Comparison of ENCODE assay signal across 8 cellular contexts in genomic region chr3:179432021-179432420, GRCh38. TPM values are rescaled to one million over a fixed set of nuclear protein-coding genes. Genes with fewer than 3 reads are reported as not detected.
DNase-seq lines count a peak whose midpoint lies in the region; ATAC-seq, FAIRE-seq and TF ChIP-seq lines count a peak whose summit lies in the region.

No MANE protein-coding gene starts in this region.

- DNase-seq in GDM1 (lab: John Stamatoyannopoulos, UW) = peak; percentile 26
- peak; percentile 46 for DNase-seq in KG1 (lab: John Stamatoyannopoulos, UW)
- peak; percentile 76 for DNase-seq in foreskin melanocyte
- DNase-seq in SHP77 treated with DMSO at 0.1 percent for 48 hours (lab: John Stamatoyannopoulos, UW) = no peak
- no peak for DNase-seq in GM19240 (ENCODE audit: insufficient read length, low spot score)
- no peak for DNase-seq in GM12892 (ENCODE audit: insufficient read length)
- no peak for DNase-seq in activated CD4-positive, alpha-beta T cell treated with anti-CD3 and anti-CD28 coated beads for 48 hours

- peak; percentile 50 for ATAC-seq in GM21528 (IDR thresholded peaks at IDR 0.05; ENCODE audit: low FRiP score, unreplicated experiment)

- no peak for TF ChIP-seq POLR2A in GM12892 (IDR thresholded peaks at IDR 0.05; ENCODE audit: low read depth, low read length)

- FAIRE-seq in GM12892 (lab: Jason Lieb, UNC) = no peak

RNA-seq across cellular contexts. Expression of gene GNB4, which starts 19.2 kb away (rescaled TPM):
- polyA plus RNA-seq in GM12892 (2012; ENCODE audit: missing spikeins) = 2.5 TPM

Comparison
In these comparisons a context has a peak if more than half of its experiments do, and no peak if none do; other contexts are left out.
1. DNase-seq: peak in GDM1 (single experiment), KG1 (single experiment) and foreskin melanocyte (single experiment); none in SHP77 treated with DMSO at 0.1 percent for 48 hours (single experiment), GM19240 (single experiment), GM12892 (single experiment) and activated CD4-positive, alpha-beta T cell treated with anti-CD3 and anti-CD28 coated beads for 48 hours (single experiment).